In genomic region chr11:62792193-62792575, GRCh38 we compare ENCODE assay signal across 8 cellular contexts. TPM values are rescaled to one million over a fixed set of nuclear protein-coding genes. Genes with fewer than 3 reads are reported as not detected.
A peak's percentile ranks its signal among the peaks of the same experiment; 100 is the strongest.
DNase-seq lines count a peak whose midpoint lies in the region; ATAC-seq and TF ChIP-seq lines count a peak whose summit lies in the region.

No MANE protein-coding gene starts in this region.

- H3K36me3 ChIP-seq in HUES48 (ENCODE audit: control insufficient read depth, insufficient read depth, low read length) (peaks cover 65% of the 10 kb centered on the region), lung (ENCODE audit: control insufficient read depth in 2 of 2, insufficient read depth in 2 of 2, low read length in 2 of 2) (peaks cover 22 to 41% of the 10 kb centered on the region in 2 donors), upper lobe of left lung (peaks cover 29 to 70% (median 51%) of the 10 kb centered on the region in 4 donors)

- H3K27me3 ChIP-seq in AG04450 (ENCODE audit: control insufficient read depth, insufficient read depth, low read length) (no peaks in the 10 kb centered on the region), HUES48 (ENCODE audit: control insufficient read depth, insufficient read depth, low read length) (no peaks in the 10 kb centered on the region), lung (ENCODE audit: control insufficient read depth, insufficient read depth) (no peaks in the 10 kb centered on the region), upper lobe of left lung (no peaks in the 10 kb centered on the region)

- TF ChIP-seq CTCF in AG04450 (IDR thresholded peaks at IDR 0.05; ENCODE audit: low read depth, low read length) = no peak
- TF ChIP-seq CTCF in brain (conservative IDR thresholded peaks at IDR 0.05) = peak in 1 of 2 experiments; percentile 3
- no peak for TF ChIP-seq CTCF in lung (IDR thresholded peaks at IDR 0.05; ENCODE audit: control extremely low read depth, extremely low read depth)
- no peak for TF ChIP-seq CTCF in upper lobe of left lung (IDR thresholded peaks at IDR 0.05)

- H3K9ac ChIP-seq in HUES48 (ENCODE audit: low read depth, low read length) = no peak overlapping the region

- TF ChIP-seq POLR2A in upper lobe of left lung (IDR thresholded peaks at IDR 0.05) = no peak

- H3K9me3 ChIP-seq in AG04450 (ENCODE audit: control insufficient read depth, insufficient read depth, low read length) (peaks cover 4% of the 10 kb centered on the region; the same call in 1 of the 2 replicates), HUES48 (ENCODE audit: control insufficient read depth, insufficient read depth, low read length) (no peaks in the 10 kb centered on the region), lung (ENCODE audit: control insufficient read depth in 2 of 2, insufficient read depth in 1 of 2, low read length in 1 of 2) (no peaks in the 10 kb centered on the region), upper lobe of left lung (no peaks in the 10 kb centered on the region)

- H3K4me3 ChIP-seq in AG04450 (ENCODE audit: low read depth, low read length) = peak overlapping the region; percentile 35
- H3K4me3 ChIP-seq in HUES48 (ENCODE audit: low read depth, low read length) = peak overlapping the region; percentile 99
- no peak overlapping the region for H3K4me3 ChIP-seq in lung
- peak overlapping the region in 3 of 4 donors; percentile 70 to 96 (median 88) for H3K4me3 ChIP-seq in upper lobe of left lung

- WGBS in lung, 2 donors = 28 to 29% methylated on average over 11 of the region's 11 CpGs
- 25 to 30% methylated on average over 10 to 11 of the region's 11 CpGs for WGBS in upper lobe of left lung, 2 donors

- peak overlapping the region; percentile 87 to 94 (median 90) for H3K4me3 Mint-ChIP-seq in brain

- peaks cover 52% of the 10 kb centered on the region for H3K4me1 Mint-ChIP-seq in brain

- peaks cover 8% of the 10 kb centered on the region for H3K27me3 Mint-ChIP-seq in brain

- POLR2A ChIA-PET in AG04450 (lab: Yijun Ruan, JAX) = interaction anchor here (0.9 to 1.3 kb wide), 2 partner anchors 12 to 65 kb away, joined by 3 to 4 read pairs; partner anchors contain the start of gene HNRNPUL2

- no peak for TF ChIP-seq EP300 in upper lobe of left lung (IDR thresholded peaks at IDR 0.05)

- H3K36me3 Mint-ChIP-seq in brain = peaks cover 55% of the 10 kb centered on the region

- H3K4me1 ChIP-seq in HUES48 (ENCODE audit: control insufficient read depth, insufficient read depth, low read length) (peaks cover 6% of the 10 kb centered on the region), lung (ENCODE audit: control insufficient read depth in 2 of 2, insufficient read depth in 2 of 2, low read length in 2 of 2) (peaks cover 0 to 7% of the 10 kb centered on the region in 2 donors), upper lobe of left lung (peaks cover 35 to 58% (median 38%) of the 10 kb centered on the region in 4 donors)

- ATAC-seq in lung (ENCODE audit: insufficient read depth, low FRiP score) = no peak
- ATAC-seq in upper lobe of left lung (ENCODE audit: low FRiP score in 2 of 2) = no peak
- no peak for ATAC-seq in GM21619 (IDR thresholded peaks at IDR 0.05; ENCODE audit: unreplicated experiment)
- no peak for ATAC-seq in HG03139 (IDR thresholded peaks at IDR 0.05; ENCODE audit: unreplicated experiment)

- no peak for DNase-seq in AG04450 (ENCODE audit: low read depth, low spot score)
- DNase-seq in lung (ENCODE audit: low spot score) = no peak
- peak in 1 of 2 donors; percentile 60 for DNase-seq in upper lobe of left lung
- no peak for DNase-seq in GF-D8 (lab: John Stamatoyannopoulos, UW)

- peaks cover 0 to 5% (median 0%) of the 10 kb centered on the region in 5 experiments for H3K9me3 Mint-ChIP-seq in brain

- H3K27ac Mint-ChIP-seq in brain = peak overlapping the region; percentile 88 to 98 (median 95)

- CTCF ChIA-PET in AG04450 (lab: Charles Lee) = no interaction called here

- H3K27ac ChIP-seq in AG04450 (ENCODE audit: low read depth, low read length) (peak overlapping the region; percentile 77), HUES48 (ENCODE audit: low read depth, low read length) (peak overlapping the region; percentile 91), lung (ENCODE audit: low read depth in 1 of 2, low read length in 1 of 2) (peak overlapping the region; percentile 62 to 75), upper lobe of left lung (peak overlapping the region; percentile 87 to 90 (median 90))

RNA-seq across cellular contexts. Expression of gene TMEM223, which starts 0.4 kb away (rescaled TPM):
- 12.3 and 13.5 TPM in 2 replicates for polyA plus RNA-seq in AG04450 (2011; rRNA removed)
- 5.0 and 5.1 TPM in 2 replicates for polyA minus RNA-seq in AG04450 (2011; rRNA and poly(A)+ RNA removed)
- 22.3 TPM for polyA plus RNA-seq in brain (ENCODE audit: insufficient read depth, low read depth, low replicate concordance)
- total RNA-seq in lung = 10 to 100 TPM in 1 of 2 donors, 1 to 10 TPM in 1; 9.7 to 15.6 TPM
- 10 to 100 TPM; 21.9 to 38.6 TPM for polyA plus RNA-seq in lung
- total RNA-seq in upper lobe of left lung = 10 to 100 TPM; 11.3 to 28.7 (median 15.4) TPM

RNA-seq across cellular contexts. Expression of gene TMEM179B, which starts 5.0 kb away (rescaled TPM):
- polyA plus RNA-seq in AG04450 (2011; rRNA removed) (51.7 and 63.8 TPM in 2 replicates), brain (ENCODE audit: insufficient read depth, low read depth, low replicate concordance) (87.7 TPM), lung (10 to 100 TPM; 68.8 to 87.6 TPM)
- polyA minus RNA-seq in AG04450 (2011; rRNA and poly(A)+ RNA removed) = 53.0 and 70.3 TPM in 2 replicates
- total RNA-seq in lung (10 to 100 TPM; 40.0 to 61.0 TPM), upper lobe of left lung (10 to 100 TPM; 38.8 to 98.2 (median 56.2) TPM)

RNA-seq across cellular contexts. Expression of gene NXF1, which starts 13.1 kb away (rescaled TPM):
- 48.9 and 66.1 TPM in 2 replicates for polyA plus RNA-seq in AG04450 (2011; rRNA removed)
- polyA minus RNA-seq in AG04450 (2011; rRNA and poly(A)+ RNA removed) = 38.3 and 45.0 TPM in 2 replicates
- polyA plus RNA-seq in brain (ENCODE audit: insufficient read depth, low read depth, low replicate concordance) = 59.1 TPM
- total RNA-seq in lung = 10 to 100 TPM; 62.6 to 89.4 TPM
- polyA plus RNA-seq in lung = 10 to 100 TPM; 68.4 to 82.5 TPM
- total RNA-seq in upper lobe of left lung = 100 to 1,000 TPM in 1 of 6 donors, 10 to 100 TPM in 5; 56.1 to 215 (median 81.2) TPM

RNA-seq across cellular contexts. Expression of gene TAF6L, which starts 21.0 kb away (rescaled TPM):
- polyA plus RNA-seq in AG04450 (2011; rRNA removed) (8.9 and 13.4 TPM in 2 replicates), brain (ENCODE audit: insufficient read depth, low read depth, low replicate concordance) (28.5 TPM), lung (10 to 100 TPM; 18.7 to 32.7 TPM)
- polyA minus RNA-seq in AG04450 (2011; rRNA and poly(A)+ RNA removed) = 15.9 and 17.9 TPM in 2 replicates
- total RNA-seq in lung (10 to 100 TPM; 22.6 to 27.8 TPM), upper lobe of left lung (10 to 100 TPM; 16.7 to 51.3 (median 27.0) TPM)

RNA-seq across cellular contexts. Expression of gene POLR2G, which starts 30.8 kb away (rescaled TPM):
- polyA plus RNA-seq in AG04450 (2011; rRNA removed) (213 and 215 TPM in 2 replicates), brain (ENCODE audit: insufficient read depth, low read depth, low replicate concordance) (203 TPM), lung (100 to 1,000 TPM; 141 to 148 TPM)
- 129 and 168 TPM in 2 replicates for polyA minus RNA-seq in AG04450 (2011; rRNA and poly(A)+ RNA removed)
- total RNA-seq in lung (10 to 100 TPM; 52.0 to 72.9 TPM), upper lobe of left lung (10 to 100 TPM; 15.8 to 62.9 (median 38.8) TPM)
